ENCODE assay signal across 19 cellular contexts in the genomic region with DNA sequence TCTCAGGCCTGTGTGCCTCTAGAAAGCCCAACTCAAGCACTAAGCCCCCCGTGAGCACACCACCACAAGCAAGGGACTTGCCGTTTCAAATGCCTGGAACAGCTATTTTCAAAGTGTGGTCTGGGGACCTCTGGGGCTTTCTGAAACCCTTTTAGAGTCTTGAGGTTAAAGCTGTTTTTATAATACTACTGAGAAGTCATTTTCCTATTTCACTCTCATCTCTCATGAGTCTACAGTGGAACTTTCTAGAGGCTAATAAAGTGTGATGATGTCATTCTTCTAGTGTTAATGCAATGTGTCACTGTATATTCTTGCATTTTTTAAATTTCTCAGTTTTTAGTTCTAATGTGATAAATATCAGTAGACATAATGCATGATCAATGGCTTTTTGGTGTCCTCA.
DNase-seq lines count a peak whose midpoint lies in the region; ATAC-seq, FAIRE-seq and TF ChIP-seq lines count a peak whose summit lies in the region.
"Had no signal": no experiment of that assay in that cellular context is flagged by ENCODE, and none has a peak within 500 bp of the region (broad histone marks: within the 10 kb centered on the region; RNA-seq: fewer than 3 reads in every experiment).

No MANE protein-coding gene starts in this region.

- no peaks in the 10 kb centered on the region for H3K4me1 Mint-ChIP-seq in progenitor cell of endocrine pancreas (ENCODE audit: low read depth)
- H3K4me1 Mint-ChIP-seq: central memory CD8-positive, alpha-beta T cell had no signal

- no peak for DNase-seq in A549 (ENCODE audit: low read depth in 1 of 2, low spot score in 1 of 2)
- DNase-seq in adipocyte (ENCODE audit: low read depth), result no peak
- DNase-seq in spleen, result no peak
- DNase-seq in progenitor cell of endocrine pancreas (ENCODE audit: low spot score, unreplicated experiment), result no peak
- no peak for DNase-seq in kidney tubule cell (ENCODE audit: low spot score)
- no peak for DNase-seq in heart right ventricle
- DNase-seq: activated CD8-positive, alpha-beta memory T cell treated with anti-CD3 and anti-CD28 coated beads for 24 hours; activated naive CD4-positive, alpha-beta T cell treated with anti-CD3 and anti-CD28 coated beads, Interleukin-2, amount 50 U/mL, for 16 hours; hippocampal formation; lower lobe of right lung; NCI-H1092 treated with DMSO at 0.1 percent for 48 hours; NCI-H510A; stimulated activated CD8-positive, alpha-beta memory T cell treated with anti-CD3 and anti-CD28 coated beads, Interleukin-4, amount 100 ng/mL, for 48 hours; T-helper 9 cell had no signal

- no peak overlapping the region for H3K27ac Mint-ChIP-seq in progenitor cell of endocrine pancreas

- peak overlapping the region; percentile 13; the same call in 1 of the 3 replicates for H3K4me2 ChIP-seq in A549

- no peak overlapping the region for H3K4me3 Mint-ChIP-seq in progenitor cell of endocrine pancreas (ENCODE audit: low read depth)
- H3K4me3 Mint-ChIP-seq: central memory CD8-positive, alpha-beta T cell had no signal

- WGBS in A549 (ENCODE audit: missing lambda C conversion rate), result 81% methylated on average over 2 of the region's 2 CpGs
- WGBS in spleen, 5 donors, result 70 to 89% (median 77%) methylated on average over 2 of the region's 2 CpGs
- 85 to 88% methylated on average over 2 of the region's 2 CpGs for WGBS in heart right ventricle, 2 donors

- POLR2A ChIA-PET in A549 (lab: Yijun Ruan, JAX), result no interaction called here

- TF ChIP-seq EP300 in A549 (IDR thresholded peaks at IDR 0.05), result no peak

- peaks cover 30% of the 10 kb centered on the region for H3K4me1 ChIP-seq in A549
- peaks cover 56% of the 10 kb centered on the region for H3K4me1 ChIP-seq in adipocyte (ENCODE audit: control insufficient read depth, insufficient read depth, low read length)
- H3K4me1 ChIP-seq in spleen, result peaks cover 0 to 39% (median 6%) of the 10 kb centered on the region in 6 donors
- peaks cover 0 to 44% (median 0%) of the 10 kb centered on the region in 9 donors for H3K4me1 ChIP-seq in heart right ventricle
- H3K4me1 ChIP-seq: lower lobe of right lung had no signal

- H3K27me3 ChIP-seq in adipocyte (replicated peaks; ENCODE audit: control insufficient read depth, insufficient read depth, low read length), result no peaks in the 10 kb centered on the region
- H3K27me3 ChIP-seq in spleen (replicated peaks in 1 of 7), result no peaks in the 10 kb centered on the region
- H3K27me3 ChIP-seq in heart right ventricle, result peaks cover 0 to 3% (median 0%) of the 10 kb centered on the region in 7 donors
- H3K27me3 ChIP-seq: vagina had no signal

- intact Hi-C loops in spleen (cut with DNase I; ENCODE audit: low total_unique reads), result no loop called here
- intact Hi-C loops in heart right ventricle (cut with DNase I), result no loop called here

- H3K4me3 ChIP-seq in A549 (no peak overlapping the region), adipocyte (ENCODE audit: low read length) (no peak overlapping the region), spleen (no peak overlapping the region), heart right ventricle (no peak overlapping the region)
- H3K4me3 ChIP-seq: lower lobe of right lung, vagina had no signal

- no peak for TF ChIP-seq CTCF in A549 (IDR thresholded peaks at IDR 0.05)
- no peak for TF ChIP-seq CTCF in spleen (IDR thresholded peaks at IDR 0.05 in 8 of 11, conservative IDR thresholded peaks at IDR 0.05 in 3 of 11)
- no peak for TF ChIP-seq CTCF in progenitor cell of endocrine pancreas (IDR thresholded peaks at IDR 0.05; ENCODE audit: unreplicated experiment)
- no peak for TF ChIP-seq CTCF in heart right ventricle (IDR thresholded peaks at IDR 0.05)

- H3K9me3 ChIP-seq in A549 (0 out of 3 replicates have a peak, but pooled peaks cover 4% of the 10 kb centered on the region), adipocyte (ENCODE audit: control insufficient read depth, low read length) (no peaks in the 10 kb centered on the region), spleen (no peaks in the 10 kb centered on the region), heart right ventricle (no peaks in the 10 kb centered on the region)
- H3K9me3 ChIP-seq: lower lobe of right lung, vagina had no signal

- no peak for ATAC-seq in A549
- peak; percentile 50 for ATAC-seq in GM18873 (IDR thresholded peaks at IDR 0.05; ENCODE audit: low FRiP score, unreplicated experiment)
- ATAC-seq in HG02973 (IDR thresholded peaks at IDR 0.05; ENCODE audit: unreplicated experiment), result peak; percentile 48
- ATAC-seq in heart right ventricle, result no peak
- ATAC-seq: Right ventricle myocardium inferior had no signal

- TF ChIP-seq POLR2A in A549 (IDR thresholded peaks at IDR 0.05; ENCODE audit: low read length) (no peak), spleen (IDR thresholded peaks at IDR 0.05) (no peak)

- H3K36me3 Mint-ChIP-seq in progenitor cell of endocrine pancreas (ENCODE audit: insufficient read depth), result no peaks in the 10 kb centered on the region

- no peaks in the 10 kb centered on the region for H3K36me3 ChIP-seq in adipocyte (ENCODE audit: control insufficient read depth, insufficient read depth, low read length, severe bottlenecking)
- H3K36me3 ChIP-seq in spleen, result no peaks in the 10 kb centered on the region
- no peaks in the 10 kb centered on the region for H3K36me3 ChIP-seq in heart right ventricle
- H3K36me3 ChIP-seq: lower lobe of right lung, vagina had no signal

- CTCF ChIA-PET in A549 (lab: Yijun Ruan, JAX), result interaction anchor here (0.7 to 1.2 kb wide), 2 partner anchors 8 to 22 kb away, joined by 3 to 6 read pairs; no protein-coding TSS in a partner anchor

- FAIRE-seq in A549 (lab: Jason Lieb, UNC), result no peak

- peaks cover 7% of the 10 kb centered on the region for H3K27me3 Mint-ChIP-seq in progenitor cell of endocrine pancreas

- no peak for TF ChIP-seq RAD21 in A549 (conservative IDR thresholded peaks at IDR 0.05 in 1 of 2, IDR thresholded peaks at IDR 0.05 in 1 of 2)

- H3K27ac ChIP-seq in A549 (peak overlapping the region; percentile 46 to 59; a peak in 2 of 6 replicates), spleen (peak overlapping the region in 2 of 8 donors; percentile 85 to 91), heart right ventricle (peak overlapping the region in 1 of 10 donors; percentile 22)
- H3K27ac ChIP-seq: lower lobe of right lung, vagina had no signal

- H3K9me3 Mint-ChIP-seq in progenitor cell of endocrine pancreas (ENCODE audit: low read depth), result no peaks in the 10 kb centered on the region
- H3K9me3 Mint-ChIP-seq: central memory CD8-positive, alpha-beta T cell had no signal

- peak overlapping the region; percentile 47 for H3K9ac ChIP-seq in adipocyte (ENCODE audit: low read length)

TF ChIP-seq in A549, 52 proteins besides CTCF, POLR2A, EP300 and RAD21:
- TF ChIP-seq MYC (IDR thresholded peaks at IDR 0.05; ENCODE audit: borderline replicate concordance, low read length) (no peak), FOSL2 (IDR thresholded peaks at IDR 0.05) (no peak), FOSL2 (CRISPR knock-in tag; IDR thresholded peaks at IDR 0.05) (peak; percentile 30; the same call in 1 of the 2 replicates)

Comparison
In these comparisons a context has a peak if more than half of its experiments do, and no peak if none do; other contexts are left out.
1. ATAC-seq: peak in GM18873 (single experiment) and HG02973 (single experiment); none in A549 (0 of 2) and heart right ventricle (0 of 8).